In genomic region chr3:178119608-178120295, GRCh38 we compare ENCODE assay signal across 8 cellular contexts.
A peak's percentile ranks its signal among the peaks of the same experiment; 100 is the strongest.
DNase-seq lines count a peak whose midpoint lies in the region; ATAC-seq and TF ChIP-seq lines count a peak whose summit lies in the region.
"Not testable (repeated sequence)": the region's sequence is repeated elsewhere in the genome, so short reads cannot be mapped to it uniquely, and the experiment has no call there.

No MANE protein-coding gene starts in this region.

- peak; percentile 81 to 95 for ATAC-seq in activated naive CD4-positive, alpha-beta T cell treated with anti-CD3 and anti-CD28 coated beads, Interleukin-2, amount 50 U/mL, for 72 hours

- not testable (repeated sequence) for H3K4me3 Mint-ChIP-seq in osteocyte (ENCODE audit: unreplicated experiment); type B pancreatic cell

- H3K4me2 ChIP-seq in mammary epithelial cell (ENCODE audit: insufficient read depth, low read depth, low read length) = peak overlapping the region; percentile 26
- not testable (repeated sequence) for H3K4me2 ChIP-seq in fibroblast of lung (ENCODE audit: extremely low read depth, insufficient read depth, low read length)

- H3K36me3 Mint-ChIP-seq in activated naive CD4-positive, alpha-beta T cell treated with anti-CD3 and anti-CD28 coated beads, Interleukin-2, amount 50 U/mL, for 72 hours = peaks cover 11 to 28% of the 10 kb centered on the region in 2 donors
- not testable (repeated sequence) for H3K36me3 Mint-ChIP-seq in osteocyte (ENCODE audit: unreplicated experiment); type B pancreatic cell

- not testable (repeated sequence) for H3K36me3 ChIP-seq in mammary epithelial cell (ENCODE audit: insufficient read depth, low read length); fibroblast of lung (ENCODE audit: control insufficient read depth, insufficient read depth, low read length)

- H3K4me1 Mint-ChIP-seq in osteocyte (ENCODE audit: unreplicated experiment) = peaks cover 11% of the 10 kb centered on the region
- H3K4me1 Mint-ChIP-seq in type B pancreatic cell (ENCODE audit: unreplicated experiment) = peaks cover 12% of the 10 kb centered on the region

- CTCF ChIA-PET in mammary epithelial cell (lab: Charles Lee; ENCODE audit: low non-redundant PET) = interaction anchor here (0.9 kb wide), 1 partner anchor 12 kb away, joined by 5 read pairs; no protein-coding TSS in a partner anchor

- not testable (repeated sequence) for H3K4me1 ChIP-seq in mammary epithelial cell (ENCODE audit: insufficient read depth, low read length); fibroblast of lung (ENCODE audit: control insufficient read depth, extremely low read depth, insufficient read depth, low read length)

- H3K4me3 ChIP-seq in mammary epithelial cell (replicated peaks in 1 of 3; ENCODE audit: insufficient read depth in 1 of 3, low read depth in 2 of 3, low read length in 3 of 3) = peak overlapping the region in 1 of 3 experiments; percentile 17
- not testable (repeated sequence) for H3K4me3 ChIP-seq in fibroblast of lung (replicated peaks in 1 of 4; ENCODE audit: control extremely low read depth in 1 of 4, insufficient read depth in 1 of 4, low read depth in 3 of 4, low read length in 4 of 4)

- peaks cover 11 to 26% of the 10 kb centered on the region in 2 donors for H3K9me3 Mint-ChIP-seq in activated naive CD4-positive, alpha-beta T cell treated with anti-CD3 and anti-CD28 coated beads, Interleukin-2, amount 50 U/mL, for 72 hours
- not testable (repeated sequence) for H3K9me3 Mint-ChIP-seq in osteocyte (ENCODE audit: unreplicated experiment); type B pancreatic cell

- intact Hi-C loops in mammary epithelial cell (cut with micrococcal nuclease) = not testable (repeated sequence)

- WGBS in mammary epithelial cell (ENCODE audit: low coverage, missing lambda C conversion rate) = 49% methylated on average over 6 of the region's 6 CpGs

- peak overlapping the region; percentile 69 to 93 for H3K27ac Mint-ChIP-seq in activated naive CD4-positive, alpha-beta T cell treated with anti-CD3 and anti-CD28 coated beads, Interleukin-2, amount 50 U/mL, for 72 hours
- peak overlapping the region; percentile 99 for H3K27ac Mint-ChIP-seq in osteocyte (ENCODE audit: unreplicated experiment)
- peak overlapping the region; percentile 76 for H3K27ac Mint-ChIP-seq in type B pancreatic cell

- H3K27me3 ChIP-seq in mammary epithelial cell (ENCODE audit: insufficient read depth, low read length); fibroblast of lung (ENCODE audit: control insufficient read depth, insufficient read depth, low read length): not testable (repeated sequence)

- H3K79me2 ChIP-seq in mammary epithelial cell (ENCODE audit: insufficient read depth, low read length); fibroblast of lung (ENCODE audit: control insufficient read depth, insufficient read depth, low read length): not testable (repeated sequence)

- dilution Hi-C loops in mammary epithelial cell (cut with HindIII; ENCODE audit: low sequenced_read_pairs) = not testable (repeated sequence)

- DNase-seq in EL (peak; percentile 66), NCI-H226 (peak; percentile 61), mammary epithelial cell (peak; percentile 17), fibroblast of lung (ENCODE audit: low read depth in 2 of 2) (peak; percentile 69 to 89), inferior parietal cortex (ENCODE audit: extremely low spot score) (peak; percentile 55)
- not testable (repeated sequence) for DNase-seq in activated naive CD4-positive, alpha-beta T cell treated with anti-CD3 and anti-CD28 coated beads, Interleukin-2, amount 50 U/mL, for 72 hours (ENCODE audit: low spot score in 2 of 2); osteocyte (ENCODE audit: extremely low spot score, unreplicated experiment); type B pancreatic cell (ENCODE audit: extremely low spot score, unreplicated experiment)

- not testable (repeated sequence) for H4K20me1 ChIP-seq in mammary epithelial cell (ENCODE audit: insufficient read depth, low read length); fibroblast of lung (ENCODE audit: control insufficient read depth, extremely low read depth, insufficient read depth, low read length)

- peak overlapping the region; percentile 52 for H3K27ac ChIP-seq in mammary epithelial cell (ENCODE audit: insufficient read depth, low read depth, low read length)
- not testable (repeated sequence) for H3K27ac ChIP-seq in fibroblast of lung (ENCODE audit: insufficient read depth, low read length)

- H3K9ac ChIP-seq in mammary epithelial cell (ENCODE audit: insufficient read depth, low read length) = peak overlapping the region; percentile 19
- not testable (repeated sequence) for H3K9ac ChIP-seq in fibroblast of lung (ENCODE audit: insufficient read depth, low read length)

- TF ChIP-seq CTCF in mammary epithelial cell (conservative IDR thresholded peaks at IDR 0.05 in 1 of 2, IDR thresholded peaks at IDR 0.05 in 1 of 2; ENCODE audit: extremely low read depth in 1 of 2, insufficient read depth in 1 of 2, low read depth in 1 of 2, low read length in 2 of 2); fibroblast of lung (conservative IDR thresholded peaks at IDR 0.05 in 1 of 2, IDR thresholded peaks at IDR 0.05 in 1 of 2; ENCODE audit: low read depth in 1 of 2, low read length in 2 of 2); osteocyte (IDR thresholded peaks at IDR 0.05); type B pancreatic cell (conservative IDR thresholded peaks at IDR 0.05): not testable (repeated sequence)

- not testable (repeated sequence) for BruUV-seq in mammary epithelial cell (replicated peaks; lab: Mats Ljungman, UMichigan)

- H3K27me3 Mint-ChIP-seq in osteocyte (ENCODE audit: unreplicated experiment); type B pancreatic cell: not testable (repeated sequence)

- H2AFZ ChIP-seq in mammary epithelial cell (ENCODE audit: low read depth, low read length) = peak overlapping the region; percentile 80
- not testable (repeated sequence) for H2AFZ ChIP-seq in fibroblast of lung (ENCODE audit: low read length)

- in situ Hi-C loops in mammary epithelial cell (cut with MboI; ENCODE audit: low sequenced_read_pairs in 2 of 2) = not testable (repeated sequence)

- not testable (repeated sequence) for H3K9me3 ChIP-seq in mammary epithelial cell (replicated peaks; ENCODE audit: insufficient read depth, low read length); fibroblast of lung (ENCODE audit: control insufficient read depth, insufficient read depth, low read depth, low read length)
